ENCODE assay signal across 15 cellular contexts in the genomic region with DNA sequence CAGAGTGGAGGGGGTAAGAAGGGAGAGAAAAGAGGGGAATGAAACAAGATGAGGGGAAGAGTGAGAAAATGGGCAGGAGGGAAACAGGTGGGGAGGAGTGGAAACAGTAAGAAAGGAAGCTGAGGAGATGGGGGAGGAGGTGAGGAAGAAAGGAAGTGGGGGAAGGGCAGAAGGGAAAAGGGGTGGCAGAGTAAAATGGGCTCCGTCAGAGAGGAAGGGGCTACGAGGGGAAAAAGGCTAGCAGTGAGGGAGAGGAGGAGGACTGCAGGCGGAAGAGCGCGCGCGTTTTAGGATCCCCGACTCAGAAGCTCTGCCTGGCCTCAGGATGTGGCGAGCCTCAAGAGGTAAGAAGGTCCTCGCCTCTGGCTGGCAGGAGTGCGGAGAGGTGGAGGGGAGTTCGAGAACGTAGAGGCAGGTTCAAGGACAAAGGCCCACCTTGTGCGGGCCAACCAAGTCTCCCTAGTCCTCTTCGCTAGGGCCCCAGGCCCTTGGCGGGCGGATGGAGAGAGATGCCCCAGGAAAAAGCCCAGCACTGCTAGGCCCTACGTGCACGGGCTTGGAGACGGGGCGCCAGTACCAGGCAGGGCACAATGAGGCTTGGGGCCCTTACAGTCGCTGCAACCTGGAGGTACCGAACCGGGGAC. TPM values are rescaled to one million over a fixed set of nuclear protein-coding genes. Genes with fewer than 3 reads are reported as not detected.
"Had no signal": no experiment of that assay in that cellular context is flagged by ENCODE, and none has a peak within 500 bp of the region (broad histone marks: within the 10 kb centered on the region; RNA-seq: fewer than 3 reads in every experiment).

No MANE protein-coding gene starts in this region.

- H3K27ac ChIP-seq: foreskin keratinocyte, suprapubic skin, VCaP had no signal

- H3K4me1 ChIP-seq: foreskin keratinocyte had no signal

- H3K36me3 ChIP-seq: suprapubic skin had no signal

- H3K9me3 ChIP-seq: suprapubic skin had no signal

- DNase-seq: activated CD4-positive, alpha-beta T cell treated with anti-CD3 and anti-CD28 coated beads for 36 hours; activated CD8-positive, alpha-beta memory T cell treated with anti-CD3 and anti-CD28 coated beads, Interleukin-2, amount 50 U/mL, for 4 hours; activated CD8-positive, alpha-beta T cell treated with anti-CD3 and anti-CD28 coated beads for 36 hours; activated naive CD4-positive, alpha-beta T cell; aorta; foreskin keratinocyte; head of caudate nucleus; stimulated activated CD4-positive, alpha-beta T cell treated with anti-CD3 and anti-CD28 coated beads, Interleukin-1b, Interleukin-23, amount 100 ng/mL, for 48 hours; T1000 had no signal

- H3K4me3 ChIP-seq: smooth muscle cell, suprapubic skin had no signal

- ATAC-seq: activated CD4-positive, alpha-beta T cell treated with anti-CD3 and anti-CD28 coated beads for 36 hours; activated CD8-positive, alpha-beta T cell treated with anti-CD3 and anti-CD28 coated beads for 36 hours; foreskin keratinocyte; left lobe of liver; stimulated activated memory B cell treated with anti-CD40 and anti-IgM and Interleukin-4, amounts not matched to agents 10 μg/mL and 1 μg/mL and 100 μg/mL, for 72 hours had no signal

RNA-seq across cellular contexts. Expression of a gene that starts 5.8 kb away (rescaled TPM):
- polyA plus RNA-seq: endothelial cell of umbilical vein, foreskin keratinocyte, smooth muscle cell had no signal
